9 cellular contexts compared by ENCODE assay signal in genomic region chr9:76987594-76988200, GRCh38. TPM values are rescaled to one million over a fixed set of nuclear protein-coding genes. Genes with fewer than 3 reads are reported as not detected.
A peak's percentile ranks its signal among the peaks of the same experiment; 100 is the strongest.
DNase-seq lines count a peak whose midpoint lies in the region; ATAC-seq and TF ChIP-seq lines count a peak whose summit lies in the region.
"Had no signal": no experiment of that assay in that cellular context is flagged by ENCODE, and none has a peak within 500 bp of the region (broad histone marks: within the 10 kb centered on the region; RNA-seq: fewer than 3 reads in every experiment).

No MANE protein-coding gene starts in this region.

- H3K18ac ChIP-seq in mesenchymal stem cell (ENCODE audit: low read depth in 1 of 2, low read length in 2 of 2), result no peak overlapping the region

- no peak overlapping the region for H2AFZ ChIP-seq in mesenchymal stem cell (ENCODE audit: low read depth, low read length)

- no peak for ATAC-seq in GM21360 (IDR thresholded peaks at IDR 0.05; ENCODE audit: unreplicated experiment)
- no peak for ATAC-seq in heart right ventricle

- no peak overlapping the region for H3K23ac ChIP-seq in mesenchymal stem cell (ENCODE audit: low read length in 2 of 2)

- H3K4ac ChIP-seq in mesenchymal stem cell (ENCODE audit: low read depth in 1 of 2, low read length in 2 of 2), result no peak overlapping the region

- H2AK5ac ChIP-seq in mesenchymal stem cell (ENCODE audit: low read length, severe bottlenecking), result no peak overlapping the region

- no peak overlapping the region for H4K91ac ChIP-seq in mesenchymal stem cell (ENCODE audit: low read length)

- H4K8ac ChIP-seq in mesenchymal stem cell (ENCODE audit: low read length), result no peak overlapping the region

- H3K27me3 ChIP-seq in mesenchymal stem cell (ENCODE audit: control insufficient read depth in 1 of 2, insufficient read depth in 1 of 2, low read length in 2 of 2) (peaks cover 0 to 13% of the 10 kb centered on the region in 2 experiments), heart right ventricle (peaks cover 0 to 61% (median 28%) of the 10 kb centered on the region in 7 donors)

- no peak overlapping the region for H2BK5ac ChIP-seq in mesenchymal stem cell (ENCODE audit: low read depth, low read length, poor library complexity, severe bottlenecking)

- intact Hi-C loops in heart right ventricle (cut with DNase I), result no loop called here

- no peaks in the 10 kb centered on the region for H3K79me1 ChIP-seq in mesenchymal stem cell (replicated peaks; ENCODE audit: low read length, poor library complexity, severe bottlenecking)

- no peak overlapping the region for H2BK12ac ChIP-seq in mesenchymal stem cell (ENCODE audit: low read length in 2 of 2)

- H3K36me3 ChIP-seq in mesenchymal stem cell (ENCODE audit: control insufficient read depth in 1 of 2, insufficient read depth in 2 of 2, low read depth in 1 of 2, low read length in 2 of 2) (no peaks in the 10 kb centered on the region), heart right ventricle (no peaks in the 10 kb centered on the region)

- no peak overlapping the region for H2BK120ac ChIP-seq in mesenchymal stem cell (ENCODE audit: low read depth, low read length)

- H3K4me2 ChIP-seq in mesenchymal stem cell (ENCODE audit: low read length, poor library complexity, severe bottlenecking), result no peak overlapping the region

- peaks cover 2% of the 10 kb centered on the region for H3K4me1 ChIP-seq in mesenchymal stem cell (ENCODE audit: control insufficient read depth, insufficient read depth, low read depth, low read length)
- H3K4me1 ChIP-seq in heart right ventricle, result no peaks in the 10 kb centered on the region

- H3K27ac ChIP-seq in mesenchymal stem cell (ENCODE audit: low read length, poor library complexity, severe bottlenecking) (no peak overlapping the region), heart right ventricle (no peak overlapping the region)

- no peak overlapping the region for H3K4me3 ChIP-seq in mesenchymal stem cell (ENCODE audit: insufficient read depth in 1 of 2, low read depth in 1 of 2, low read length in 2 of 2)
- H3K4me3 ChIP-seq in heart right ventricle, result no peak overlapping the region

- WGBS in mesenchymal stem cell, result 79% methylated on average over 3 of the region's 3 CpGs
- WGBS in heart right ventricle, 2 donors, result 51 to 57% methylated on average over 3 of the region's 3 CpGs

- DNase-seq in DMS153 (lab: John Stamatoyannopoulos, UW) (peak; percentile 82), HCEC 1CT (peak; percentile 60), NCI-H526 treated with DMSO at 0.1 percent for 48 hours (lab: John Stamatoyannopoulos, UW) (peak; percentile 25), cerebellum (ENCODE audit: low spot score) (peak; percentile 5), mesenchymal stem cell (peak; percentile 30), heart right ventricle (no peak)
- no peak for DNase-seq in activated CD4-positive, alpha-beta T cell treated with anti-CD3 and anti-CD28 coated beads, Interleukin-2, amount 50 U/mL, for 48 hours

- H3K9ac ChIP-seq in mesenchymal stem cell (ENCODE audit: low read length), result no peak overlapping the region

- H3K9me3 ChIP-seq in mesenchymal stem cell (ENCODE audit: control insufficient read depth, low read length) (no peaks in the 10 kb centered on the region), heart right ventricle (no peaks in the 10 kb centered on the region)

- no peak overlapping the region for H2BK15ac ChIP-seq in mesenchymal stem cell (ENCODE audit: low read depth, poor library complexity, severe bottlenecking)

- peak in 4 of 9 donors; percentile 9 to 31 (median 20) for TF ChIP-seq CTCF in heart right ventricle (IDR thresholded peaks at IDR 0.05)

- H3K14ac ChIP-seq in mesenchymal stem cell (ENCODE audit: low read length in 2 of 2), result no peak overlapping the region

RNA-seq across cellular contexts. Expression of gene FOXB2, which starts 31.8 kb away (rescaled TPM):
- not detected for total RNA-seq in cerebellum
- not detected for polyA plus RNA-seq in mesenchymal stem cell (2013, experiment 1 of 2)
- not detected for polyA plus RNA-seq in mesenchymal stem cell (2013, experiment 2 of 2)
- not detected for total RNA-seq in heart right ventricle
- polyA plus RNA-seq in heart right ventricle, result not detected
- polyA plus RNA-seq: neural cell had no signal

Comparison
In these comparisons a context has a peak if more than half of its experiments do, and no peak if none do; other contexts are left out.
1. DNase-seq: peak in DMS153 (single experiment), HCEC 1CT (single experiment), NCI-H526 treated with DMSO at 0.1 percent for 48 hours (single experiment), cerebellum (single experiment) and mesenchymal stem cell (single experiment); none in activated CD4-positive, alpha-beta T cell treated with anti-CD3 and anti-CD28 coated beads, Interleukin-2, amount 50 U/mL, for 48 hours (0 of 2) and heart right ventricle (0 of 2).